15 cellular contexts compared by ENCODE assay signal in genomic region chr17:79870540-79870939, GRCh38. TPM values are rescaled to one million over a fixed set of nuclear protein-coding genes. Genes with fewer than 3 reads are reported as not detected.
A peak's percentile ranks its signal among the peaks of the same experiment; 100 is the strongest.
DNase-seq lines count a peak whose midpoint lies in the region; ATAC-seq, FAIRE-seq and TF ChIP-seq lines count a peak whose summit lies in the region.
"Had no signal": no experiment of that assay in that cellular context is flagged by ENCODE, and none has a peak within 500 bp of the region (broad histone marks: within the 10 kb centered on the region; RNA-seq: fewer than 3 reads in every experiment).

No MANE protein-coding gene starts in this region.

- H3K9me3 ChIP-seq in kidney (ENCODE audit: control insufficient read depth in 1 of 2, low read length in 2 of 2) (no peaks in the 10 kb centered on the region), osteoblast (ENCODE audit: low read depth, low read length) (no peaks in the 10 kb centered on the region)
- H3K9me3 ChIP-seq: BLaER1 treated with 17β-estradiol and CSF1 and Interleukin-3, amounts not matched to agents 10 nM and 100 nM had no signal

- no peak overlapping the region for H3K9ac ChIP-seq in kidney (ENCODE audit: low read length in 2 of 2)
- H3K9ac ChIP-seq: BLaER1 treated with 17β-estradiol and CSF1 and Interleukin-3, amounts not matched to agents 10 nM and 100 nM; GM23248 had no signal

- peak; percentile 6 for DNase-seq in left ventricle myocardium superior
- DNase-seq in Right ventricle myocardium inferior (ENCODE audit: missing footprints), result no peak
- DNase-seq in NCI-H82 treated with DMSO at 0.1 percent for 48 hours (lab: John Stamatoyannopoulos, UW; ENCODE audit: unreplicated experiment), result peak; percentile 22
- peak; percentile 44 for DNase-seq in kidney
- DNase-seq in osteoblast (ENCODE audit: insufficient read length, low spot score, missing footprints), result peak; percentile 56
- no peak for DNase-seq in activated CD4-positive, alpha-beta T cell treated with anti-CD3 and anti-CD28 coated beads for 4 hours
- no peak for DNase-seq in NCI-H1092 (lab: John Stamatoyannopoulos, UW)
- DNase-seq in hepatic stellate cell (ENCODE audit: low spot score), result no peak
- DNase-seq: ACHN; CD4-positive, CD25-positive, alpha-beta regulatory T cell; DMS 273 treated with DMSO at 0.1 percent for 48 hours; GM23248; H7 had no signal

- no peaks in the 10 kb centered on the region for H4K20me1 ChIP-seq in osteoblast (ENCODE audit: insufficient read depth, low read length)
- H4K20me1 ChIP-seq: BLaER1 treated with 17β-estradiol and CSF1 and Interleukin-3, amounts not matched to agents 10 nM and 100 nM had no signal

- H2AFZ ChIP-seq in osteoblast (ENCODE audit: low read length), result no peak overlapping the region
- H2AFZ ChIP-seq: GM23248 had no signal

- no peak for ATAC-seq in left ventricle myocardium superior
- ATAC-seq in Right ventricle myocardium inferior, result no peak

- TF ChIP-seq CTCF in kidney (IDR thresholded peaks at IDR 0.05; ENCODE audit: borderline replicate concordance, extremely low read depth, insufficient read depth), result no peak
- TF ChIP-seq CTCF in osteoblast (IDR thresholded peaks at IDR 0.05; ENCODE audit: extremely low read depth, low read depth, low read length), result no peak

- H3K4me1 ChIP-seq in kidney (ENCODE audit: control insufficient read depth in 1 of 2, insufficient read depth in 1 of 2, low read depth in 1 of 2, low read length in 2 of 2) (no peaks in the 10 kb centered on the region), osteoblast (ENCODE audit: insufficient read depth, low read length) (no peaks in the 10 kb centered on the region)

- H3K27me3 ChIP-seq in osteoblast (ENCODE audit: insufficient read depth, low read length), result peaks cover 10% of the 10 kb centered on the region
- H3K27me3 ChIP-seq: BLaER1 treated with 17β-estradiol and CSF1 and Interleukin-3, amounts not matched to agents 10 nM and 100 nM had no signal

- H3K36me3 ChIP-seq in kidney (ENCODE audit: control insufficient read depth in 1 of 2, insufficient read depth in 2 of 2, low read length in 2 of 2) (no peaks in the 10 kb centered on the region), osteoblast (ENCODE audit: insufficient read depth, low read length) (no peaks in the 10 kb centered on the region)
- H3K36me3 ChIP-seq: BLaER1 treated with 17β-estradiol and CSF1 and Interleukin-3, amounts not matched to agents 10 nM and 100 nM had no signal

- H3K27ac ChIP-seq in kidney (ENCODE audit: low read depth in 2 of 2, low read length in 2 of 2) (no peak overlapping the region), osteoblast (ENCODE audit: low read depth, low read length) (no peak overlapping the region)
- H3K27ac ChIP-seq: BLaER1 treated with 17β-estradiol and CSF1 and Interleukin-3, amounts not matched to agents 10 nM and 100 nM; GM23248; HL-60 had no signal

- H3K4me3 ChIP-seq in kidney (ENCODE audit: low read length in 2 of 2) (no peak overlapping the region), osteoblast (ENCODE audit: insufficient read depth, low read length) (no peak overlapping the region)
- H3K4me3 ChIP-seq: BLaER1 treated with 17β-estradiol and CSF1 and Interleukin-3, amounts not matched to agents 10 nM and 100 nM; GM23248 had no signal

- H3K4me2 ChIP-seq in osteoblast (ENCODE audit: insufficient read depth, low read length), result no peak overlapping the region
- H3K4me2 ChIP-seq: BLaER1 treated with 17β-estradiol and CSF1 and Interleukin-3, amounts not matched to agents 10 nM and 100 nM had no signal

- intact Hi-C loops in left ventricle myocardium superior (cut with micrococcal nuclease), result no loop called here
- intact Hi-C loops in Right ventricle myocardium inferior (cut with DNase I), result no loop called here
- intact Hi-C loops in kidney (cut with DNase I), result no loop called here

- no peak for FAIRE-seq in kidney (lab: Jason Lieb, UNC)

- no peaks in the 10 kb centered on the region for H3K79me2 ChIP-seq in osteoblast (ENCODE audit: insufficient read depth, low read length)

RNA-seq across cellular contexts. Expression of gene CBX4, which starts 31.3 kb away (rescaled TPM):
- 27.4 TPM for total RNA-seq in left ventricle myocardium superior
- 23.7 TPM for total RNA-seq in Right ventricle myocardium inferior
- total RNA-seq in kidney, result 26.8 TPM
- polyA plus RNA-seq in kidney (ENCODE audit: insufficient read depth, low read depth, low replicate concordance), result 7.1 TPM
- total RNA-seq in osteoblast, result 17.1 and 22.1 TPM in 2 replicates

Comparison
In these comparisons a context has a peak if more than half of its experiments do, and no peak if none do; other contexts are left out.
1. DNase-seq: peak in left ventricle myocardium superior (single experiment), NCI-H82 treated with DMSO at 0.1 percent for 48 hours (single experiment), kidney (single experiment) and osteoblast (single experiment); none in Right ventricle myocardium inferior (single experiment), activated CD4-positive, alpha-beta T cell treated with anti-CD3 and anti-CD28 coated beads for 4 hours (0 of 2), NCI-H1092 (single experiment) and hepatic stellate cell (single experiment).